ENCODE assay signal across 8 cellular contexts in the genomic region with DNA sequence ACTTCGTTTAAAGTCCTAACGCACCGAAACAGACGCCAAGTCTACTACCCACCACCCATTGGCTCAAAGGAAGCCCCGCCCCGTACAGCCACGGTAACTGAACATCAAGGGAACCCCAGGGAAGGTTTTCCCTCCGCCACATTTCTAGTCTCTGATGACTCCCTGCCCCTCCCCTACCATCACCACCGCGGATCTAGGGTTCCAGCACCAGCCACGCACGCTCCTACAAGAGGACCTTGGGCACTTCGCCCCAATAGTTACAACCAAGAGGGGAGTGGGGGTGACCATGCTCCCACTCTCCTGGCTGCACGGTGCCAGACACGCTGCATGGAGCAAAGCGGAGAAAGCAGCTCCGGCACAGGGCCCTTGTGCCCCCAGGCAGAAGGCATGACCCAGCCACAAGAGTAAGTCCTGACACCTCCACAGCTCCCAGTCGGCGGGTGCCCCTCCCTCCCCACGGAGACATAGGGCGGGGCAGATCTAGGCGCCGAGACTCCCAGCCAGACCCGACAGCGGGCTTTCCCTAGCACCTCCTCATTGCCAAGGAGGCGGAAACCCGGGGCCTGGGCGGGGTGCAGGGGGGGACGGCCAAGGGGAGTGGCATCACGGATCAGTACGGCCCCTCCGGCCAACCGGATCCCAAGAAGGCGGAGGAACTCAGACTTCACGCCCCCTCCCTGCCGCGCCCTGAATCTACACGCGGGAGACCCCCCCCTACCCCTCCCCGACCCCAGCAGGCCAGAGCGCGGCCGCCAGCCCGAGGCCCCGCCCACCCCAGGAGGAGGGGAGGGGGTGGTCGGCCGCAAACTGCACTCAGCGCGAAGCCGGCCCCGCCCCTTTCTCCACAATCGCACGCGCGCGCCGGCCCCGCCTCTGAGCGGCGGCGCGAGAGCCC. TPM values are rescaled to one million over a fixed set of nuclear protein-coding genes. Genes with fewer than 3 reads are reported as not detected.
DNase-seq lines count a peak whose midpoint lies in the region; ATAC-seq, FAIRE-seq and TF ChIP-seq lines count a peak whose summit lies in the region.

No MANE protein-coding gene starts in this region.

- peak overlapping the region; percentile 97 for H3K4ac ChIP-seq in H1 (replicated peaks; ENCODE audit: insufficient read length, low read depth, low read length)

- no peaks in the 10 kb centered on the region for H3K9me3 ChIP-seq in BE2C
- no peaks in the 10 kb centered on the region for H3K9me3 ChIP-seq in HUES6 (ENCODE audit: control insufficient read depth, insufficient read depth, low read depth, low read length)
- no peaks in the 10 kb centered on the region for H3K9me3 ChIP-seq in H1 (ENCODE audit: insufficient read depth in 2 of 2, low read depth in 1 of 2, low read length in 1 of 2)

- no peak overlapping the region for H2BK120ac ChIP-seq in H1 (replicated peaks; ENCODE audit: low read depth, low read length)

- peak overlapping the region; percentile 43; the same call in 1 of the 2 replicates for H2AK5ac ChIP-seq in H1 (ENCODE audit: low read depth, low read length)

- no peaks in the 10 kb centered on the region for H3K27me3 Mint-ChIP-seq in activated CD8-positive, alpha-beta memory T cell treated with anti-CD3 and anti-CD28 coated beads, Interleukin-2, amount 10 ng/mL, durations not matched to agents 7 days and 5 days

- H3K9ac ChIP-seq in HUES6 (ENCODE audit: low read length) (peak overlapping the region; percentile 75), H1 (replicated peaks in 1 of 4; ENCODE audit: extremely low read depth in 1 of 4, low read depth in 3 of 4, low read length in 3 of 4) (peak overlapping the region in 3 of 4 experiments; percentile 70 to 83 (median 70); a peak in 6 of 7 replicates)

- H2BK15ac ChIP-seq in H1 (ENCODE audit: low read length) = no peak overlapping the region

- peak overlapping the region; percentile 98 for H3K4me3 Mint-ChIP-seq in activated CD8-positive, alpha-beta memory T cell treated with anti-CD3 and anti-CD28 coated beads, Interleukin-2, amount 10 ng/mL, durations not matched to agents 7 days and 5 days

- DNase-seq in BE2C = peak; percentile 98
- peak; percentile 93 for DNase-seq in NOMO-1 treated with dmso at 0.1 percent for 144 hours (lab: John Stamatoyannopoulos, UW; ENCODE audit: unreplicated experiment)
- peak; percentile 99 for DNase-seq in activated CD8-positive, alpha-beta memory T cell treated with anti-CD3 and anti-CD28 coated beads, Interleukin-2, amount 10 ng/mL, durations not matched to agents 7 days and 5 days
- peak; percentile 94 to 95 for DNase-seq in H1 (ENCODE audit: low read depth in 1 of 2, low spot score in 2 of 2)
- DNase-seq in mesenteric fat pad (ENCODE audit: low spot score) = peak; percentile 98
- peak; percentile 93 for DNase-seq in stimulated activated CD8-positive, alpha-beta memory T cell treated with anti-CD3 and anti-CD28 coated beads, Interleukin-12 subunit alpha, Interleukin-12 subunit beta, amount 100 ng/mL, for 24 hours (ENCODE audit: extremely low read depth)

- H4K5ac ChIP-seq in H1 (ENCODE audit: insufficient read length, low read depth, low read length) = peak overlapping the region; percentile 15

- H3K4me1 Mint-ChIP-seq in activated CD8-positive, alpha-beta memory T cell treated with anti-CD3 and anti-CD28 coated beads, Interleukin-2, amount 10 ng/mL, durations not matched to agents 7 days and 5 days = peaks cover 42% of the 10 kb centered on the region

- peak overlapping the region; percentile 93 for H3K18ac ChIP-seq in H1 (ENCODE audit: extremely low read depth, low read length)

- H3K79me2 ChIP-seq in H1 (ENCODE audit: control insufficient read depth in 1 of 2, insufficient read depth in 2 of 2, low read length in 2 of 2) = peaks cover 39 to 54% of the 10 kb centered on the region in 2 experiments

- TF ChIP-seq POLR2A in H1 (IDR thresholded peaks at IDR 0.05; ENCODE audit: control extremely low read depth in 1 of 2, low read depth in 2 of 2, low read length in 2 of 2) = no peak; a peak in 1 of 3 replicates

- H3K23me2 ChIP-seq in H1 (ENCODE audit: low read depth, low read length) = peaks cover 17% of the 10 kb centered on the region

- peak overlapping the region; percentile 98 for H3K27ac Mint-ChIP-seq in activated CD8-positive, alpha-beta memory T cell treated with anti-CD3 and anti-CD28 coated beads, Interleukin-2, amount 10 ng/mL, durations not matched to agents 7 days and 5 days

- TF ChIP-seq CTCF in BE2C (IDR thresholded peaks at IDR 0.05; ENCODE audit: low read depth, low read length) (no peak), H1 (IDR thresholded peaks at IDR 0.05; ENCODE audit: control extremely low read depth in 1 of 3, insufficient read depth in 1 of 3, low read depth in 1 of 3, low read length in 3 of 3) (no peak)

- H3K36me3 ChIP-seq in BE2C (no peaks in the 10 kb centered on the region), HUES6 (ENCODE audit: control insufficient read depth, insufficient read depth, low read length) (peaks cover 14% of the 10 kb centered on the region), H1 (ENCODE audit: control insufficient read depth in 2 of 4, insufficient read depth in 4 of 4, low read length in 3 of 4) (no peaks in the 10 kb centered on the region)

- no peak overlapping the region for H3K56ac ChIP-seq in H1 (replicated peaks; ENCODE audit: insufficient read length, low read depth, low read length)

- H2BK12ac ChIP-seq in H1 (ENCODE audit: low read depth, low read length) = no peak overlapping the region

- 1% methylated on average over 26 of the region's 62 CpGs; no CpG with 5 or more reads in 1 of the 2 experiments for WGBS in H1 (ENCODE audit: extremely low coverage in 1 of 2, insufficient coverage in 1 of 2, insufficient read length in 1 of 2, insufficient replicate concordance in 2 of 2, low coverage in 1 of 2, low lambda C conversion rate in 2 of 2, missing lambda C conversion rate in 1 of 2), 2 experiments

- H3K27ac ChIP-seq in HUES6 (ENCODE audit: low read depth, low read length) = peak overlapping the region; percentile 57; the same call in 1 of the 2 replicates
- H3K27ac ChIP-seq in H1 (ENCODE audit: low read depth, low read length) = peak overlapping the region; percentile 25; the same call in 1 of the 2 replicates

- H3K27me3 ChIP-seq in BE2C = no peaks in the 10 kb centered on the region
- H3K27me3 ChIP-seq in HUES6 (ENCODE audit: control insufficient read depth, insufficient read depth, low read length) = no peaks in the 10 kb centered on the region
- no peaks in the 10 kb centered on the region for H3K27me3 ChIP-seq in H1 (replicated peaks in 1 of 4; ENCODE audit: control insufficient read depth in 3 of 4, extremely low read depth in 1 of 4, insufficient read depth in 3 of 4, low read length in 3 of 4)

- H4K91ac ChIP-seq in H1 (replicated peaks; ENCODE audit: insufficient read length, low read length) = no peak overlapping the region

- H3K14ac ChIP-seq in H1 (ENCODE audit: insufficient read length) = no peak overlapping the region

- peak; percentile 73 for FAIRE-seq in H1 (lab: Jason Lieb, UNC)

- H3K9me3 Mint-ChIP-seq in activated CD8-positive, alpha-beta memory T cell treated with anti-CD3 and anti-CD28 coated beads, Interleukin-2, amount 10 ng/mL, durations not matched to agents 7 days and 5 days (ENCODE audit: low read depth) = no peaks in the 10 kb centered on the region

- H2AFZ ChIP-seq in H1 (ENCODE audit: low read length) = no peak overlapping the region

- POLR2A ChIA-PET in H1 (lab: Charles Lee; ENCODE audit: partially characterized antibody) = interaction anchor here (0.7 to 1.8 kb wide), 3 partner anchors 9 to 18 kb away, joined by 3 to 6 read pairs (median 4); no protein-coding TSS in a partner anchor

- peak overlapping the region; percentile 75 for H3K4me3 ChIP-seq in BE2C (ENCODE audit: low read depth, low read length)
- H3K4me3 ChIP-seq in HUES6 (ENCODE audit: low read depth, low read length) = peak overlapping the region; percentile 99
- peak overlapping the region; percentile 83 to 97 (median 90) for H3K4me3 ChIP-seq in H1 (ENCODE audit: extremely low read depth in 1 of 4, insufficient read depth in 2 of 4, low read depth in 3 of 4, low read length in 4 of 4)

- peak overlapping the region; percentile 97 for H2BK5ac ChIP-seq in H1 (ENCODE audit: low read depth, low read length)

- no peak overlapping the region for H2BK20ac ChIP-seq in H1 (ENCODE audit: low read length)

- H3K4me2 ChIP-seq in H1 (ENCODE audit: insufficient read depth in 1 of 2, low read depth in 2 of 2, low read length in 2 of 2) = peak overlapping the region; percentile 85 to 97

- no peak for TF ChIP-seq RAD21 in H1 (IDR thresholded peaks at IDR 0.05 in 1 of 2, conservative IDR thresholded peaks at IDR 0.05 in 1 of 2; ENCODE audit: low read depth in 2 of 2, low read length in 2 of 2)

- peaks cover 19 to 21% of the 10 kb centered on the region in 2 experiments for H4K20me1 ChIP-seq in H1 (replicated peaks in 1 of 2; ENCODE audit: control insufficient read depth in 1 of 2, insufficient read depth in 2 of 2, low read length in 2 of 2)

- peak; percentile 26 for ATAC-seq in GM19463 (IDR thresholded peaks at IDR 0.05; ENCODE audit: unreplicated experiment)
- ATAC-seq in activated CD8-positive, alpha-beta memory T cell treated with anti-CD3 and anti-CD28 coated beads, Interleukin-2, amount 10 ng/mL, durations not matched to agents 7 days and 5 days = peak; percentile 38

- no peak overlapping the region for H4K8ac ChIP-seq in H1 (ENCODE audit: extremely low read depth, insufficient read depth, low read length)

- no peak for TF ChIP-seq EP300 in H1 (IDR thresholded peaks at IDR 0.05; ENCODE audit: borderline replicate concordance in 1 of 2, low read depth in 2 of 2, low read length in 2 of 2)

- peaks cover 13% of the 10 kb centered on the region for H3K36me3 Mint-ChIP-seq in activated CD8-positive, alpha-beta memory T cell treated with anti-CD3 and anti-CD28 coated beads, Interleukin-2, amount 10 ng/mL, durations not matched to agents 7 days and 5 days

- H3K79me1 ChIP-seq in H1 (ENCODE audit: low read depth, low read length) = 0 out of 2 replicates have a peak, but pooled peaks cover 2% of the 10 kb centered on the region

- CTCF ChIA-PET in activated CD8-positive, alpha-beta memory T cell treated with anti-CD3 and anti-CD28 coated beads, Interleukin-2, amount 10 ng/mL, durations not matched to agents 7 days and 5 days (lab: Charles Lee) = interaction anchor here (1.2 to 7.2 kb wide), 4 partner anchors 83 to 236 kb away, joined by 4 to 59 read pairs (median 30); a partner anchor contains a TSS
- CTCF ChIA-PET in H1 (lab: Charles Lee; ENCODE audit: partially characterized antibody) = no interaction called here

- H3K23ac ChIP-seq in H1 (ENCODE audit: insufficient read length) = no peak overlapping the region

- H3K4me1 ChIP-seq in BE2C = no peaks in the 10 kb centered on the region
- H3K4me1 ChIP-seq in HUES6 (ENCODE audit: control insufficient read depth, insufficient read depth, low read length) = peaks cover 7% of the 10 kb centered on the region
- peaks cover 0 to 3% (median 1%) of the 10 kb centered on the region in 4 experiments; a peak in 1 of 7 replicates for H3K4me1 ChIP-seq in H1 (replicated peaks in 1 of 4; ENCODE audit: control insufficient read depth in 3 of 4, insufficient read depth in 4 of 4, low read length in 3 of 4)

RNA-seq across cellular contexts. Expression of a gene that starts 0.9 kb away (rescaled TPM):
- 34.3 TPM for polyA plus RNA-seq in BE2C (2012; ENCODE audit: insufficient read depth, insufficient read length, low read depth)
- 100 to 1,000 TPM; 100 to 111 TPM for total RNA-seq in activated CD8-positive, alpha-beta memory T cell treated with anti-CD3 and anti-CD28 coated beads, Interleukin-2, amount 10 ng/mL, durations not matched to agents 7 days and 5 days
- total RNA-seq in H1 (2021; fragmentation: NEBNext Ultra II Directional; extraction: Animal tissue kit (Norgen Biotek cat#: 25700)) = 103 and 109 TPM in 2 replicates
- polyA plus RNA-seq in H1 (2011; rRNA removed) = 69.5 and 86.6 TPM in 2 replicates
- 39.2 TPM for polyA plus RNA-seq in H1 (2011; cell fraction: cytosol; rRNA removed)
- 66.9 TPM for polyA plus RNA-seq in H1 (2011; cell fraction: nucleus; rRNA removed)
- polyA plus RNA-seq in H1 (2012, experiment 1 of 2) = 47.2 to 63.1 TPM (median 54.2 TPM) in 4 replicates
- polyA plus RNA-seq in H1 (2012, experiment 2 of 2) = 3.3 TPM
- polyA plus RNA-seq in H1 (2013, experiment 1 of 2) = 30.4 TPM
- polyA plus RNA-seq in H1 (2013, experiment 2 of 2) = 31.0 TPM
- 137 and 225 TPM in 2 replicates for polyA minus RNA-seq in H1 (2011; rRNA and poly(A)+ RNA removed)
- 57.2 TPM for polyA minus RNA-seq in H1 (2011; cell fraction: cytosol; rRNA and poly(A)+ RNA removed)
- 66.8 TPM for polyA minus RNA-seq in H1 (2011; cell fraction: nucleus; rRNA and poly(A)+ RNA removed)
- total RNA-seq in mesenteric fat pad = 41.9 TPM

Comparison
In these comparisons a context has a peak if more than half of its experiments do, and no peak if none do; other contexts are left out.
1. Peak in every context shown above with its lines: DNase-seq, ATAC-seq, H3K4me3 ChIP-seq and H3K27ac ChIP-seq.